ENCODE assay signal across 8 cellular contexts in genomic region chr2:88690591-88691338, GRCh38. TPM values are rescaled to one million over a fixed set of nuclear protein-coding genes. Genes with fewer than 3 reads are reported as not detected.
DNase-seq lines count a peak whose midpoint lies in the region; ATAC-seq, FAIRE-seq and TF ChIP-seq lines count a peak whose summit lies in the region.

No MANE protein-coding gene starts in this region.

- no peaks in the 10 kb centered on the region for H3K36me3 ChIP-seq in heart right ventricle

- peak overlapping the region in 9 of 10 donors; percentile 63 to 92 (median 81) for H3K27ac ChIP-seq in heart right ventricle

- H3K4me1 ChIP-seq in heart right ventricle = peaks cover 0 to 41% (median 30%) of the 10 kb centered on the region in 9 donors

- intact Hi-C loops in heart right ventricle (cut with DNase I) = loop anchor here in 3 of 10 donors (1.0 to 5.0 kb wide), 3 partner anchors 47 to 63 kb away; partner anchors contain the start of gene EIF2AK3 (in 2 of the 3)

- no peak for TF ChIP-seq CTCF in heart right ventricle (IDR thresholded peaks at IDR 0.05)

- no peak for FAIRE-seq in H54 (lab: Jason Lieb, UNC)

- H3K27me3 Mint-ChIP-seq in activated T-helper 17 cell treated with anti-CD3 and anti-CD28 coated beads, Interleukin-2, amount 50 U/mL, for 72 hours = no peaks in the 10 kb centered on the region

- H3K9me3 Mint-ChIP-seq in activated T-helper 17 cell treated with anti-CD3 and anti-CD28 coated beads, Interleukin-2, amount 50 U/mL, for 72 hours = no peaks in the 10 kb centered on the region

- ATAC-seq in activated T-helper 17 cell treated with anti-CD3 and anti-CD28 coated beads, Interleukin-2, amount 50 U/mL, for 72 hours (replicated peaks) = peak; percentile 28
- ATAC-seq in heart right ventricle (peak in 4 of 8 donors; percentile 1 to 12 (median 2)), HG03469 (IDR thresholded peaks at IDR 0.05; ENCODE audit: unreplicated experiment) (no peak)

- H3K27me3 ChIP-seq in heart right ventricle = no peaks in the 10 kb centered on the region

- WGBS in heart right ventricle, 2 donors = 38 to 39% methylated on average over 20 of the region's 20 CpGs

- H3K27ac Mint-ChIP-seq in activated T-helper 17 cell treated with anti-CD3 and anti-CD28 coated beads, Interleukin-2, amount 50 U/mL, for 72 hours = peak overlapping the region; percentile 95

- H3K9me3 ChIP-seq in heart right ventricle = no peaks in the 10 kb centered on the region

- no peak for TF ChIP-seq POLR2A in H54 (IDR thresholded peaks at IDR 0.05; ENCODE audit: low read depth, low read length)

- peak overlapping the region; percentile 99 for H3K4me3 Mint-ChIP-seq in activated T-helper 17 cell treated with anti-CD3 and anti-CD28 coated beads, Interleukin-2, amount 50 U/mL, for 72 hours

- DNase-seq in H54 (ENCODE audit: insufficient read length, low spot score) = peak; percentile 14
- peak; percentile 10 to 57 for DNase-seq in NCI-H526 (lab: John Stamatoyannopoulos, UW)
- peak in 1 of 2 donors; percentile 24 for DNase-seq in heart right ventricle
- no peak for DNase-seq in skeletal muscle cell (ENCODE audit: low read depth)
- DNase-seq in kidney glomerular epithelial cell (lab: John Stamatoyannopoulos, UW) = no peak

- peak overlapping the region; percentile 91 for H3K4me3 ChIP-seq in GM08714 (ENCODE audit: low read length)
- peak overlapping the region; percentile 57 to 94 (median 80) for H3K4me3 ChIP-seq in heart right ventricle
- peak overlapping the region; percentile 78 for H3K4me3 ChIP-seq in skeletal muscle cell (ENCODE audit: low read depth, low read length)

- H3K36me3 Mint-ChIP-seq in activated T-helper 17 cell treated with anti-CD3 and anti-CD28 coated beads, Interleukin-2, amount 50 U/mL, for 72 hours (ENCODE audit: low read depth) = no peaks in the 10 kb centered on the region

- peaks cover 30% of the 10 kb centered on the region for H3K4me1 Mint-ChIP-seq in activated T-helper 17 cell treated with anti-CD3 and anti-CD28 coated beads, Interleukin-2, amount 50 U/mL, for 72 hours

RNA-seq across cellular contexts. Expression of gene RPIA, which starts 0.7 kb away (rescaled TPM):
- 10 to 100 TPM; 24.4 to 58.8 TPM for total RNA-seq in activated T-helper 17 cell treated with anti-CD3 and anti-CD28 coated beads, Interleukin-2, amount 50 U/mL, for 72 hours
- 10 to 100 TPM in 9 of 10 donors, 1 to 10 TPM in 1; 9.1 to 18.7 (median 13.5) TPM for total RNA-seq in heart right ventricle
- polyA plus RNA-seq in heart right ventricle = 10 to 100 TPM; 11.3 to 15.1 TPM

Comparison
In these comparisons a context has a peak if more than half of its experiments do, and no peak if none do; other contexts are left out.
1. DNase-seq: peak in H54 (single experiment) and NCI-H526 (2 of 2); none in skeletal muscle cell (single experiment) and kidney glomerular epithelial cell (single experiment).
2. Peak in every context shown above with its lines, with median percentiles within 50 percentile points of each other: H3K4me3 ChIP-seq.